14 cellular contexts compared by ENCODE assay signal in genomic region chr12:124607681-124608425, GRCh38. TPM values are rescaled to one million over a fixed set of nuclear protein-coding genes. Genes with fewer than 3 reads are reported as not detected.
A peak's percentile ranks its signal among the peaks of the same experiment; 100 is the strongest.
DNase-seq lines count a peak whose midpoint lies in the region; ATAC-seq and TF ChIP-seq lines count a peak whose summit lies in the region.
"Had no signal": no experiment of that assay in that cellular context is flagged by ENCODE, and none has a peak within 500 bp of the region (broad histone marks: within the 10 kb centered on the region; RNA-seq: fewer than 3 reads in every experiment).

No MANE protein-coding gene starts in this region.

- ATAC-seq in T-cell (replicated peaks in 1 of 4) (no peak), gastrocnemius medialis (no peak)
- ATAC-seq: Panc1 had no signal

- H3K4me1 ChIP-seq in testis = peaks cover 20% of the 10 kb centered on the region
- no peaks in the 10 kb centered on the region for H3K4me1 ChIP-seq in gastrocnemius medialis
- peaks cover 0 to 28% (median 15%) of the 10 kb centered on the region in 4 donors for H3K4me1 ChIP-seq in tibial nerve

- TF ChIP-seq POLR2A in testis (IDR thresholded peaks at IDR 0.05) (no peak), gastrocnemius medialis (IDR thresholded peaks at IDR 0.05) (no peak), tibial nerve (IDR thresholded peaks at IDR 0.05) (no peak)

- H3K27me3 Mint-ChIP-seq in activated naive CD8-positive, alpha-beta T cell = no peaks in the 10 kb centered on the region
- H3K27me3 Mint-ChIP-seq in activated naive CD8-positive, alpha-beta T cell treated with anti-CD3 and anti-CD28 coated beads for 36 hours = peaks cover 23% of the 10 kb centered on the region
- no peaks in the 10 kb centered on the region for H3K27me3 Mint-ChIP-seq in T-cell
- peaks cover 5% of the 10 kb centered on the region for H3K27me3 Mint-ChIP-seq in activated T-cell treated with anti-CD3 and anti-CD28 coated beads, Interleukin-2, amount 50 U/mL, for 24 hours

- H3K27ac Mint-ChIP-seq in activated naive CD8-positive, alpha-beta T cell = peak overlapping the region; percentile 7
- H3K27ac Mint-ChIP-seq in activated naive CD8-positive, alpha-beta T cell treated with anti-CD3 and anti-CD28 coated beads for 36 hours = no peak overlapping the region
- no peak overlapping the region for H3K27ac Mint-ChIP-seq in T-cell
- H3K27ac Mint-ChIP-seq in activated T-cell treated with anti-CD3 and anti-CD28 coated beads, Interleukin-2, amount 50 U/mL, for 24 hours = no peak overlapping the region

- H3K36me3 Mint-ChIP-seq in activated naive CD8-positive, alpha-beta T cell = no peaks in the 10 kb centered on the region
- H3K36me3 Mint-ChIP-seq in activated naive CD8-positive, alpha-beta T cell treated with anti-CD3 and anti-CD28 coated beads for 36 hours = no peaks in the 10 kb centered on the region
- no peaks in the 10 kb centered on the region for H3K36me3 Mint-ChIP-seq in T-cell
- H3K36me3 Mint-ChIP-seq in activated T-cell treated with anti-CD3 and anti-CD28 coated beads, Interleukin-2, amount 50 U/mL, for 24 hours (ENCODE audit: low read depth) = no peaks in the 10 kb centered on the region

- TF ChIP-seq EP300 in tibial nerve (IDR thresholded peaks at IDR 0.05) = no peak

- TF ChIP-seq CTCF in testis (IDR thresholded peaks at IDR 0.05) = no peak
- no peak for TF ChIP-seq CTCF in gastrocnemius medialis (IDR thresholded peaks at IDR 0.05 in 4 of 5, conservative IDR thresholded peaks at IDR 0.05 in 1 of 5)
- no peak for TF ChIP-seq CTCF in tibial nerve (IDR thresholded peaks at IDR 0.05)

- CTCF ChIA-PET in T-cell (lab: Charles Lee) = no interaction called here

- intact Hi-C loops in testis (cut with DNase I; ENCODE audit: low total_unique reads) = no loop called here
- intact Hi-C loops in gastrocnemius medialis (cut with DNase I; ENCODE audit: low total_unique reads) = no loop called here

- in situ Hi-C loops in gastrocnemius medialis (cut with MboI; ENCODE audit: low sequenced_read_pairs in 4 of 4) = no loop called here

- no peaks in the 10 kb centered on the region for H3K36me3 ChIP-seq in testis (ENCODE audit: low read depth, missing control alignments)
- no peaks in the 10 kb centered on the region for H3K36me3 ChIP-seq in gastrocnemius medialis
- H3K36me3 ChIP-seq in tibial nerve = no peaks in the 10 kb centered on the region
- H3K36me3 ChIP-seq: left lung, upper lobe of right lung had no signal

- POLR2A ChIA-PET in T-cell (lab: Charles Lee) = no interaction called here

- peaks cover 29% of the 10 kb centered on the region for H3K4me1 Mint-ChIP-seq in activated naive CD8-positive, alpha-beta T cell (ENCODE audit: low read depth)
- peaks cover 27% of the 10 kb centered on the region for H3K4me1 Mint-ChIP-seq in activated naive CD8-positive, alpha-beta T cell treated with anti-CD3 and anti-CD28 coated beads for 36 hours
- peaks cover 33 to 52% (median 39%) of the 10 kb centered on the region in 3 donors for H3K4me1 Mint-ChIP-seq in T-cell
- peaks cover 23% of the 10 kb centered on the region for H3K4me1 Mint-ChIP-seq in activated T-cell treated with anti-CD3 and anti-CD28 coated beads, Interleukin-2, amount 50 U/mL, for 24 hours (ENCODE audit: low read depth)

- H3K4me3 ChIP-seq in testis = no peak overlapping the region
- no peak overlapping the region for H3K4me3 ChIP-seq in gastrocnemius medialis
- no peak overlapping the region for H3K4me3 ChIP-seq in tibial nerve
- H3K4me3 ChIP-seq: left lung, upper lobe of right lung had no signal

- H3K27me3 ChIP-seq in testis = no peaks in the 10 kb centered on the region
- H3K27me3 ChIP-seq in gastrocnemius medialis = no peaks in the 10 kb centered on the region
- H3K27me3 ChIP-seq in tibial nerve = no peaks in the 10 kb centered on the region
- H3K27me3 ChIP-seq: upper lobe of right lung had no signal

- WGBS in testis, 2 donors = 84 to 88% methylated on average over 20 to 23 of the region's 23 CpGs
- 88 to 91% methylated on average over 23 of the region's 23 CpGs for WGBS in tibial nerve, 2 donors

- H3K9me3 Mint-ChIP-seq in activated naive CD8-positive, alpha-beta T cell (ENCODE audit: low read depth) = no peaks in the 10 kb centered on the region
- no peaks in the 10 kb centered on the region for H3K9me3 Mint-ChIP-seq in activated naive CD8-positive, alpha-beta T cell treated with anti-CD3 and anti-CD28 coated beads for 36 hours
- no peaks in the 10 kb centered on the region for H3K9me3 Mint-ChIP-seq in T-cell
- no peaks in the 10 kb centered on the region for H3K9me3 Mint-ChIP-seq in activated T-cell treated with anti-CD3 and anti-CD28 coated beads, Interleukin-2, amount 50 U/mL, for 24 hours

- no peak overlapping the region for H3K4me3 Mint-ChIP-seq in activated naive CD8-positive, alpha-beta T cell
- H3K4me3 Mint-ChIP-seq in activated naive CD8-positive, alpha-beta T cell treated with anti-CD3 and anti-CD28 coated beads for 36 hours = no peak overlapping the region
- peak overlapping the region in 2 of 3 donors; percentile 69 to 86 for H3K4me3 Mint-ChIP-seq in T-cell
- H3K4me3 Mint-ChIP-seq in activated T-cell treated with anti-CD3 and anti-CD28 coated beads, Interleukin-2, amount 50 U/mL, for 24 hours = no peak overlapping the region

- H3K9me3 ChIP-seq in testis (no peaks in the 10 kb centered on the region), gastrocnemius medialis (no peaks in the 10 kb centered on the region), tibial nerve (no peaks in the 10 kb centered on the region)
- H3K9me3 ChIP-seq: left lung, upper lobe of right lung had no signal

- H3K27ac ChIP-seq in testis = no peak overlapping the region
- H3K27ac ChIP-seq in gastrocnemius medialis = no peak overlapping the region
- no peak overlapping the region for H3K27ac ChIP-seq in tibial nerve

- no peak for DNase-seq in activated naive CD8-positive, alpha-beta T cell treated with anti-CD3 and anti-CD28 coated beads for 36 hours
- DNase-seq in T-cell (no peak), kidney glomerular epithelial cell (lab: John Stamatoyannopoulos, UW) (peak; percentile 4), testis (peak; percentile 59), gastrocnemius medialis (no peak), tibial nerve (ENCODE audit: low spot score in 2 of 2) (no peak)
- DNase-seq in activated T-cell treated with anti-CD3 and anti-CD28 coated beads, Interleukin-2, amount 50 U/mL, for 24 hours = no peak
- DNase-seq: activated CD4-positive, alpha-beta T cell treated with anti-CD3 and anti-CD28 coated beads for 48 hours; DMS 273 treated with DMSO at 0.1 percent for 48 hours; head of caudate nucleus; left lung; upper lobe of right lung had no signal

RNA-seq across cellular contexts. Expression of gene NCOR2, which starts 40.4 kb away (rescaled TPM):
- total RNA-seq in activated naive CD8-positive, alpha-beta T cell treated with anti-CD3 and anti-CD28 coated beads for 36 hours = 100 to 1,000 TPM; 106 to 112 TPM
- total RNA-seq in T-cell = 100 to 1,000 TPM; 108 to 140 (median 127) TPM
- 100 to 1,000 TPM; 212 TPM for total RNA-seq in testis
- polyA plus RNA-seq in testis (ENCODE audit: insufficient read depth, low read depth, low replicate concordance) = 62.6 TPM
- 100 to 1,000 TPM in 2 of 4 donors, 10 to 100 TPM in 2; 37.7 to 123 (median 105) TPM for total RNA-seq in gastrocnemius medialis
- total RNA-seq in tibial nerve = 100 to 1,000 TPM; 211 to 265 (median 225) TPM

Comparison
In these comparisons a context has a peak if more than half of its experiments do, and no peak if none do; other contexts are left out.
1. H3K4me3 Mint-ChIP-seq: peak in T-cell (2 of 3); none in activated naive CD8-positive, alpha-beta T cell (single experiment), activated naive CD8-positive, alpha-beta T cell treated with anti-CD3 and anti-CD28 coated beads for 36 hours (single experiment) and activated T-cell treated with anti-CD3 and anti-CD28 coated beads, Interleukin-2, amount 50 U/mL, for 24 hours (single experiment).
2. DNase-seq: peak in kidney glomerular epithelial cell (single experiment) and testis (single experiment); none in activated naive CD8-positive, alpha-beta T cell treated with anti-CD3 and anti-CD28 coated beads for 36 hours (single experiment), T-cell (0 of 34), gastrocnemius medialis (0 of 2), activated T-cell treated with anti-CD3 and anti-CD28 coated beads, Interleukin-2, amount 50 U/mL, for 24 hours (single experiment) and tibial nerve (0 of 2).